In genomic region chr17:50903604-50904521, GRCh38 we compare ENCODE assay signal across 8 cellular contexts. TPM values are rescaled to one million over a fixed set of nuclear protein-coding genes. Genes with fewer than 3 reads are reported as not detected.
DNase-seq lines count a peak whose midpoint lies in the region; ATAC-seq, FAIRE-seq and TF ChIP-seq lines count a peak whose summit lies in the region.

No MANE protein-coding gene starts in this region.

- TF ChIP-seq EP300 in transverse colon (IDR thresholded peaks at IDR 0.05; ENCODE audit: low read depth), result no peak

- WGBS in transverse colon (ENCODE audit: low coverage in 1 of 2), 2 donors, result 41% methylated on average over 9 to 10 of the region's 10 CpGs

- no peak for TF ChIP-seq POLR2A in transverse colon (IDR thresholded peaks at IDR 0.05)

- TF ChIP-seq CTCF in kidney (IDR thresholded peaks at IDR 0.05; ENCODE audit: borderline replicate concordance, extremely low read depth, insufficient read depth), result no peak
- no peak for TF ChIP-seq CTCF in transverse colon (IDR thresholded peaks at IDR 0.05)

- H3K4me3 ChIP-seq in HUES48 (ENCODE audit: low read depth, low read length), result no peak overlapping the region
- H3K4me3 ChIP-seq in kidney (ENCODE audit: low read length in 2 of 2), result no peak overlapping the region
- no peak overlapping the region for H3K4me3 ChIP-seq in transverse colon

- peaks cover 38% of the 10 kb centered on the region for H3K4me1 ChIP-seq in HUES48 (ENCODE audit: control insufficient read depth, insufficient read depth, low read length)
- peaks cover 34 to 48% of the 10 kb centered on the region in 2 donors for H3K4me1 ChIP-seq in kidney (ENCODE audit: control insufficient read depth in 1 of 2, insufficient read depth in 1 of 2, low read depth in 1 of 2, low read length in 2 of 2)
- peaks cover 23 to 34% (median 28%) of the 10 kb centered on the region in 4 donors for H3K4me1 ChIP-seq in transverse colon

- DNase-seq in A172 (ENCODE audit: low spot score) (peak; percentile 26), kidney (no peak), transverse colon (no peak), NCI-H82 treated with DMSO at 0.1 percent for 48 hours (lab: John Stamatoyannopoulos, UW; ENCODE audit: unreplicated experiment) (no peak)

- H3K27me3 Mint-ChIP-seq in activated naive CD4-positive, alpha-beta T cell treated with anti-CD3 and anti-CD28 coated beads, Interleukin-2, amount 50 U/mL, for 24 hours, result no peaks in the 10 kb centered on the region

- ATAC-seq in HG03108 (IDR thresholded peaks at IDR 0.05; ENCODE audit: unreplicated experiment) (no peak), GM19328 (IDR thresholded peaks at IDR 0.05; ENCODE audit: unreplicated experiment) (no peak)

- H3K9me3 Mint-ChIP-seq in activated naive CD4-positive, alpha-beta T cell treated with anti-CD3 and anti-CD28 coated beads, Interleukin-2, amount 50 U/mL, for 24 hours, result no peaks in the 10 kb centered on the region

- intact Hi-C loops in kidney (cut with DNase I) (no loop called here), transverse colon (cut with DNase I; ENCODE audit: low total_unique reads) (loop anchor here (5.0 kb wide), 1 partner anchor 37 kb away; the partner anchor contains the start of gene TOB1)

- H3K36me3 ChIP-seq in HUES48 (ENCODE audit: control insufficient read depth, insufficient read depth, low read length) (no peaks in the 10 kb centered on the region), kidney (ENCODE audit: control insufficient read depth in 1 of 2, insufficient read depth in 2 of 2, low read length in 2 of 2) (no peaks in the 10 kb centered on the region), transverse colon (no peaks in the 10 kb centered on the region)

- in situ Hi-C loops in transverse colon (cut with MboI; ENCODE audit: low pct_ligation_motif_present in 1 of 4, low pct_unique_long_range_greater_than_20kb in 1 of 4, low sequenced_read_pairs in 3 of 4), result no loop called here

- no peaks in the 10 kb centered on the region for H3K36me3 Mint-ChIP-seq in activated naive CD4-positive, alpha-beta T cell treated with anti-CD3 and anti-CD28 coated beads, Interleukin-2, amount 50 U/mL, for 24 hours

- no peak for FAIRE-seq in kidney (lab: Jason Lieb, UNC)

- peak overlapping the region; percentile 15 for H3K27ac Mint-ChIP-seq in activated naive CD4-positive, alpha-beta T cell treated with anti-CD3 and anti-CD28 coated beads, Interleukin-2, amount 50 U/mL, for 24 hours

- H3K27ac ChIP-seq in HUES48 (ENCODE audit: low read depth, low read length) (peak overlapping the region; percentile 52), kidney (ENCODE audit: low read depth in 2 of 2, low read length in 2 of 2) (peak overlapping the region; percentile 87 to 94), transverse colon (peak overlapping the region; percentile 82 to 95 (median 92))

- H3K27me3 ChIP-seq in HUES48 (ENCODE audit: control insufficient read depth, insufficient read depth, low read length) (no peaks in the 10 kb centered on the region), transverse colon (no peaks in the 10 kb centered on the region)

- peaks cover 50% of the 10 kb centered on the region for H3K4me1 Mint-ChIP-seq in activated naive CD4-positive, alpha-beta T cell treated with anti-CD3 and anti-CD28 coated beads, Interleukin-2, amount 50 U/mL, for 24 hours

- no peaks in the 10 kb centered on the region for H3K9me3 ChIP-seq in HUES48 (ENCODE audit: control insufficient read depth, insufficient read depth, low read length)
- H3K9me3 ChIP-seq in kidney (ENCODE audit: control insufficient read depth in 1 of 2, low read length in 2 of 2), result no peaks in the 10 kb centered on the region
- no peaks in the 10 kb centered on the region for H3K9me3 ChIP-seq in transverse colon

- H3K9ac ChIP-seq in HUES48 (ENCODE audit: low read depth, low read length) (no peak overlapping the region), kidney (ENCODE audit: low read length in 2 of 2) (peak overlapping the region in 1 of 2 donors; percentile 65)

- H3K4me3 Mint-ChIP-seq in activated naive CD4-positive, alpha-beta T cell treated with anti-CD3 and anti-CD28 coated beads, Interleukin-2, amount 50 U/mL, for 24 hours, result no peak overlapping the region

RNA-seq across cellular contexts. Expression of gene TOB1, which starts 37.7 kb away (rescaled TPM):
- total RNA-seq in A172 (2014; rRNA removed; shearing (Covaris generic)), result 7.2 and 8.1 TPM in 2 replicates
- total RNA-seq in kidney (141 TPM), transverse colon (10 to 100 TPM; 69.1 to 88.3 (median 75.5) TPM)
- polyA plus RNA-seq in kidney (ENCODE audit: insufficient read depth, low read depth, low replicate concordance), result 52.5 TPM
